Comparison of ENCODE assay signal across 8 cellular contexts in the genomic region with DNA sequence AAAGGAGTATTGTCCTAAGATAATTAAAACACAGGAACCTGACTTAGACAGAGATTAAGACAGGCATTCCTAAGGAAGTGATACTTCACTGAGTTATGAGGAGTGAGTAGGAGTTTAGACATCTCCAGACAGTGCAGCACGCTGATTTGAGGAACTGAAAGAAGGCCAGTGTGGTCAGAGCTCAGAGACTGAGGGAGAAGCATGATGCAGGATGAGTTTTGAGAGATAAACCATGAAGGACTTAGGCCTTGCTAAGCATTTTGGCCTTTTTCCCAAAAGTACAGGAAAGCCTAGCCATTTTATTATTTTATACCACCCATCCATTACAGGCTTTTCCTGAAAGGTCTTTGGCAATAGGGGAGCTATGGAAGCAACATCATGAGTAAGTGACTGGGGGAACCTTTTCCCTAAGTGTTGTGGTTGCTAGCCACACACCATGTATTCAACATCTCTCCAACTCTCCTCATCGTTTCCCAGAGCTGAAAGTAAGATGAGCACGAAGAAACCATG.
A peak's percentile ranks its signal among the peaks of the same experiment; 100 is the strongest.
DNase-seq lines count a peak whose midpoint lies in the region; ATAC-seq and TF ChIP-seq lines count a peak whose summit lies in the region.

No MANE protein-coding gene starts in this region.

- peaks cover 17 to 26% of the 10 kb centered on the region in 2 donors for H3K36me3 Mint-ChIP-seq in CD14-positive monocyte

- ATAC-seq in HG02642 (IDR thresholded peaks at IDR 0.05; ENCODE audit: poor library complexity, unreplicated experiment) = peak; percentile 54
- peak; percentile 44 for ATAC-seq in left lobe of liver
- no peak for ATAC-seq in HG03196 (IDR thresholded peaks at IDR 0.05; ENCODE audit: unreplicated experiment)

- peak; percentile 82 for DNase-seq in CD14-positive monocyte (ENCODE audit: low spot score)
- peak; percentile 74 for DNase-seq in SKM-1 (lab: John Stamatoyannopoulos, UW; ENCODE audit: unreplicated experiment)
- DNase-seq in left lobe of liver (ENCODE audit: low spot score) = no peak
- no peak for DNase-seq in activated CD8-positive, alpha-beta memory T cell treated with anti-CD3 and anti-CD28 coated beads for 24 hours
- DNase-seq in NCI-H187 (lab: John Stamatoyannopoulos, UW) = no peak
- no peak for DNase-seq in stimulated activated CD4-positive, alpha-beta T cell treated with anti-CD3 and anti-CD28 coated beads, Interleukin-15, amount 100 ng/mL, for 24 hours

- peaks cover 0 to 2% (median 0%) of the 10 kb centered on the region in 3 donors for H3K27me3 Mint-ChIP-seq in CD14-positive monocyte (ENCODE audit: low read depth in 3 of 3)

- intact Hi-C loops in CD14-positive monocyte (cut with micrococcal nuclease) = loop anchor here in 1 of 2 donors (10.0 kb wide), 1 partner anchor 149 kb away; no protein-coding TSS in a partner anchor

- H3K4me1 Mint-ChIP-seq in CD14-positive monocyte = peaks cover 59% of the 10 kb centered on the region

- peak overlapping the region; percentile 80 to 96 (median 90) for H3K27ac Mint-ChIP-seq in CD14-positive monocyte

- no peak for TF ChIP-seq CTCF in CD14-positive monocyte (IDR thresholded peaks at IDR 0.05)

- no peak overlapping the region for H3K4me3 Mint-ChIP-seq in CD14-positive monocyte

- H3K9me3 Mint-ChIP-seq in CD14-positive monocyte = peaks cover 0 to 2% (median 0%) of the 10 kb centered on the region in 7 donors

Comparison
In these comparisons a context has a peak if more than half of its experiments do, and no peak if none do; other contexts are left out.
1. DNase-seq: peak in CD14-positive monocyte (single experiment) and SKM-1 (single experiment); none in left lobe of liver (single experiment), activated CD8-positive, alpha-beta memory T cell treated with anti-CD3 and anti-CD28 coated beads for 24 hours (single experiment), NCI-H187 (0 of 2) and stimulated activated CD4-positive, alpha-beta T cell treated with anti-CD3 and anti-CD28 coated beads, Interleukin-15, amount 100 ng/mL, for 24 hours (single experiment).